Comparison of ENCODE assay signal across 24 cellular contexts in genomic region chr6:113824411-113824810, GRCh38. TPM values are rescaled to one million over a fixed set of nuclear protein-coding genes. Genes with fewer than 3 reads are reported as not detected.
DNase-seq lines count a peak whose midpoint lies in the region; ATAC-seq and TF ChIP-seq lines count a peak whose summit lies in the region.
"Had no signal": no experiment of that assay in that cellular context is flagged by ENCODE, and none has a peak within 500 bp of the region (broad histone marks: within the 10 kb centered on the region; RNA-seq: fewer than 3 reads in every experiment).

No MANE protein-coding gene starts in this region.

- no peak overlapping the region for H4K12ac ChIP-seq in trophoblast cell (ENCODE audit: low read depth, low read length)

- H2BK120ac ChIP-seq in trophoblast cell (ENCODE audit: insufficient read depth, low read length, poor library complexity): no peak overlapping the region

- H3K36me3 Mint-ChIP-seq in HFFc6 (ENCODE audit: low read depth): no peaks in the 10 kb centered on the region
- H3K36me3 Mint-ChIP-seq: activated naive CD8-positive, alpha-beta T cell treated with anti-CD3 and anti-CD28 coated beads for 36 hours; stimulated activated memory B cell treated with anti-CD40 and anti-IgM and Interleukin-4, amounts not matched to agents 10 μg/mL and 1 μg/mL and 100 μg/mL, for 72 hours had no signal

- in situ Hi-C loops in G401 (cut with HindIII; ENCODE audit: low sequenced_read_pairs): no loop called here

- no peak overlapping the region for H2AFZ ChIP-seq in trophoblast cell (ENCODE audit: insufficient read depth, low read length, poor library complexity)

- H3K27me3 Mint-ChIP-seq in HFFc6 (ENCODE audit: insufficient read depth): peaks cover 1% of the 10 kb centered on the region
- H3K27me3 Mint-ChIP-seq: stimulated activated memory B cell treated with anti-CD40 and anti-IgM and Interleukin-4, amounts not matched to agents 10 μg/mL and 1 μg/mL and 100 μg/mL, for 72 hours had no signal

- no peak overlapping the region for H3K4ac ChIP-seq in trophoblast cell (ENCODE audit: low read depth, low read length)

- no peak overlapping the region for H3K27ac Mint-ChIP-seq in HFFc6
- H3K27ac Mint-ChIP-seq: activated naive CD8-positive, alpha-beta T cell treated with anti-CD3 and anti-CD28 coated beads for 36 hours; activated T-helper 1 cell treated with anti-CD3 and anti-CD28 coated beads, Interleukin-12 subunit alpha, Interleukin-12 subunit beta, Interleukin-2, Interleukin-4 antibody, amounts not matched to agents 30 ng/mL and 10 ng/mL and 1 ng/mL, durations not matched to agents 14 hours and 24 hours and 36 hours; stimulated activated memory B cell treated with anti-CD40 and anti-IgM and Interleukin-4, amounts not matched to agents 10 μg/mL and 1 μg/mL and 100 μg/mL, for 72 hours had no signal

- H2BK12ac ChIP-seq in trophoblast cell (ENCODE audit: low read length): no peak overlapping the region

- no peaks in the 10 kb centered on the region for H3K79me2 ChIP-seq in trophoblast cell (ENCODE audit: control insufficient read depth, insufficient read depth, low read length, poor library complexity)

- no peak overlapping the region for H3K14ac ChIP-seq in trophoblast cell (ENCODE audit: low read length)

- H3K27ac ChIP-seq in body of pancreas: peak overlapping the region in 3 of 4 donors; percentile 64 to 77 (median 76)
- no peak overlapping the region for H3K27ac ChIP-seq in trophoblast cell (ENCODE audit: low read depth, low read length)
- H3K27ac ChIP-seq: upper lobe of left lung had no signal

- no peak overlapping the region for H2AK5ac ChIP-seq in trophoblast cell (ENCODE audit: low read length)

- H3K9me3 ChIP-seq in body of pancreas (no peaks in the 10 kb centered on the region), trophoblast cell (ENCODE audit: insufficient read depth, low read depth, low read length) (no peaks in the 10 kb centered on the region)
- H3K9me3 ChIP-seq: esophagus muscularis mucosa, SK-N-SH, upper lobe of left lung had no signal

- no peak overlapping the region for H4K8ac ChIP-seq in trophoblast cell (ENCODE audit: low read depth, low read length)

- DNase-seq in HFFc6 (no peak), body of pancreas (peak; percentile 19 to 34 (median 27)), globus pallidus (ENCODE audit: low spot score) (peak; percentile 40), retinal pigment epithelial cell (ENCODE audit: low read depth) (peak; percentile 34), SW480 (ENCODE audit: low spot score) (no peak), G401 (ENCODE audit: low spot score) (no peak), NCI-H2107 (lab: John Stamatoyannopoulos, UW) (no peak), trophoblast cell (no peak)
- DNase-seq: activated naive CD8-positive, alpha-beta T cell treated with anti-CD3 and anti-CD28 coated beads for 36 hours; hippocampal formation; islet precursor cell; Kasumi-1; mesenchymal stem cell; NCI-H1417; NCI-H2227 treated with DMSO at 0.1 percent for 48 hours; SK-N-SH; stimulated activated CD4-positive, alpha-beta T cell treated with anti-CD3 and anti-CD28 coated beads, Interleukin-15, amount 100 ng/mL, for 24 hours; T1000; upper lobe of left lung had no signal

- no peak overlapping the region for H4K91ac ChIP-seq in trophoblast cell (ENCODE audit: low read depth, low read length)

- H3K23ac ChIP-seq in trophoblast cell (ENCODE audit: low read length): no peak overlapping the region

- no peak for TF ChIP-seq POLR2A in body of pancreas (IDR thresholded peaks at IDR 0.05)

- H3K79me1 ChIP-seq in trophoblast cell (ENCODE audit: low read length): no peaks in the 10 kb centered on the region

- H3K9ac ChIP-seq in trophoblast cell (ENCODE audit: low read length): no peak overlapping the region
- H3K9ac ChIP-seq: SK-N-SH had no signal

- intact Hi-C loops in body of pancreas (cut with DNase I): no loop called here

- H3K36me3 ChIP-seq in body of pancreas (replicated peaks in 1 of 2; ENCODE audit: insufficient read depth in 1 of 2, low read depth in 2 of 2): no peaks in the 10 kb centered on the region
- H3K36me3 ChIP-seq in trophoblast cell (ENCODE audit: control insufficient read depth in 1 of 2, insufficient read depth in 2 of 2, low read length in 2 of 2): no peaks in the 10 kb centered on the region
- H3K36me3 ChIP-seq: esophagus muscularis mucosa, upper lobe of left lung had no signal

- H3K27me3 ChIP-seq in body of pancreas (no peaks in the 10 kb centered on the region), trophoblast cell (ENCODE audit: insufficient read depth, low read length) (no peaks in the 10 kb centered on the region)
- H3K27me3 ChIP-seq: esophagus muscularis mucosa, upper lobe of left lung had no signal

- no peak overlapping the region for H3K4me3 ChIP-seq in body of pancreas
- H3K4me3 ChIP-seq in retinal pigment epithelial cell (ENCODE audit: low read length): no peak overlapping the region
- H3K4me3 ChIP-seq in trophoblast cell (ENCODE audit: low read depth, low read length): no peak overlapping the region
- H3K4me3 ChIP-seq: upper lobe of left lung had no signal

- H3K4me3 Mint-ChIP-seq in HFFc6: peak overlapping the region; percentile 58; the same call in 1 of the 2 replicates
- H3K4me3 Mint-ChIP-seq: activated naive CD8-positive, alpha-beta T cell treated with anti-CD3 and anti-CD28 coated beads for 36 hours; activated T-helper 1 cell treated with anti-CD3 and anti-CD28 coated beads, Interleukin-12 subunit alpha, Interleukin-12 subunit beta, Interleukin-2, Interleukin-4 antibody, amounts not matched to agents 30 ng/mL and 10 ng/mL and 1 ng/mL, durations not matched to agents 14 hours and 24 hours and 36 hours; stimulated activated memory B cell treated with anti-CD40 and anti-IgM and Interleukin-4, amounts not matched to agents 10 μg/mL and 1 μg/mL and 100 μg/mL, for 72 hours had no signal

- H2BK5ac ChIP-seq in trophoblast cell (ENCODE audit: low read depth, low read length, poor library complexity): no peak overlapping the region

- peaks cover 44% of the 10 kb centered on the region for H3K4me1 ChIP-seq in body of pancreas
- no peaks in the 10 kb centered on the region for H3K4me1 ChIP-seq in trophoblast cell (ENCODE audit: control insufficient read depth in 1 of 2, insufficient read depth in 2 of 2, low read length in 2 of 2)

- H3K9me3 Mint-ChIP-seq in HFFc6: no peaks in the 10 kb centered on the region
- H3K9me3 Mint-ChIP-seq: activated naive CD8-positive, alpha-beta T cell treated with anti-CD3 and anti-CD28 coated beads for 36 hours; activated T-helper 1 cell treated with anti-CD3 and anti-CD28 coated beads, Interleukin-12 subunit alpha, Interleukin-12 subunit beta, Interleukin-2, Interleukin-4 antibody, amounts not matched to agents 30 ng/mL and 10 ng/mL and 1 ng/mL, durations not matched to agents 14 hours and 24 hours and 36 hours; stimulated activated memory B cell treated with anti-CD40 and anti-IgM and Interleukin-4, amounts not matched to agents 10 μg/mL and 1 μg/mL and 100 μg/mL, for 72 hours had no signal

- H3K18ac ChIP-seq in trophoblast cell (ENCODE audit: low read length): no peak overlapping the region

- peaks cover 20% of the 10 kb centered on the region for H3K4me1 Mint-ChIP-seq in HFFc6 (ENCODE audit: low read depth)
- H3K4me1 Mint-ChIP-seq: activated naive CD8-positive, alpha-beta T cell treated with anti-CD3 and anti-CD28 coated beads for 36 hours had no signal

- WGBS in body of pancreas, 2 donors: 17 to 43% methylated on average over 2 of the region's 2 CpGs
- WGBS in trophoblast cell (ENCODE audit: extremely low coverage, insufficient coverage, insufficient read length): no CpG with 5 or more reads among the region's 2 CpGs

- no peak overlapping the region for H3K4me2 ChIP-seq in trophoblast cell (ENCODE audit: low read length)
- H3K4me2 ChIP-seq: SK-N-SH had no signal

- TF ChIP-seq CTCF in HFFc6 (IDR thresholded peaks at IDR 0.05) (no peak), body of pancreas (IDR thresholded peaks at IDR 0.05) (no peak), retinal pigment epithelial cell (conservative IDR thresholded peaks at IDR 0.05; ENCODE audit: low read depth, low read length) (no peak)

- peak; percentile 34 for ATAC-seq in body of pancreas
- ATAC-seq: activated CD4-positive, CD25-positive, alpha-beta regulatory T cell treated with anti-CD3 and anti-CD28 coated beads, Interleukin-2, amount 50 U/mL, for 24 hours; Panc1; stimulated activated memory B cell treated with anti-CD40 and anti-IgM and Interleukin-4, amounts not matched to agents 10 μg/mL and 1 μg/mL and 100 μg/mL, for 72 hours had no signal

RNA-seq across cellular contexts. Expression of gene MARCKS, which starts 32.7 kb away (rescaled TPM):
- 100 to 1,000 TPM; 162 to 199 (median 166) TPM for total RNA-seq in HFFc6 (2021; fragmentation: NEBNext Ultra II Directional; extraction: Animal tissue kit (Norgen Biotek cat#: 25700))
- 100 to 1,000 TPM in 1 of 2 donors, 10 to 100 TPM in 1; 68.5 to 109 TPM for total RNA-seq in body of pancreas
- not detected in 2 replicates for total RNA-seq in G401 (2014; rRNA removed; shearing (Covaris generic))
- 152 and 156 TPM in 2 replicates for polyA plus RNA-seq in trophoblast cell (2013)

Comparison
In these comparisons a context has a peak if more than half of its experiments do, and no peak if none do; other contexts are left out.
1. DNase-seq: peak in body of pancreas (4 of 4), globus pallidus (single experiment) and retinal pigment epithelial cell (single experiment); none in HFFc6 (single experiment), SW480 (single experiment), G401 (single experiment), NCI-H2107 (single experiment) and trophoblast cell (0 of 2).
2. RNA of gene MARCKS, which starts 32.7 kb away (total RNA-seq): 162 to 199 TPM in HFFc6 and 68.5 to 109 TPM in body of pancreas; not detected in G401; every median in the first group is over 10 times any median in the second.